8 cellular contexts compared by ENCODE assay signal in the genomic region with DNA sequence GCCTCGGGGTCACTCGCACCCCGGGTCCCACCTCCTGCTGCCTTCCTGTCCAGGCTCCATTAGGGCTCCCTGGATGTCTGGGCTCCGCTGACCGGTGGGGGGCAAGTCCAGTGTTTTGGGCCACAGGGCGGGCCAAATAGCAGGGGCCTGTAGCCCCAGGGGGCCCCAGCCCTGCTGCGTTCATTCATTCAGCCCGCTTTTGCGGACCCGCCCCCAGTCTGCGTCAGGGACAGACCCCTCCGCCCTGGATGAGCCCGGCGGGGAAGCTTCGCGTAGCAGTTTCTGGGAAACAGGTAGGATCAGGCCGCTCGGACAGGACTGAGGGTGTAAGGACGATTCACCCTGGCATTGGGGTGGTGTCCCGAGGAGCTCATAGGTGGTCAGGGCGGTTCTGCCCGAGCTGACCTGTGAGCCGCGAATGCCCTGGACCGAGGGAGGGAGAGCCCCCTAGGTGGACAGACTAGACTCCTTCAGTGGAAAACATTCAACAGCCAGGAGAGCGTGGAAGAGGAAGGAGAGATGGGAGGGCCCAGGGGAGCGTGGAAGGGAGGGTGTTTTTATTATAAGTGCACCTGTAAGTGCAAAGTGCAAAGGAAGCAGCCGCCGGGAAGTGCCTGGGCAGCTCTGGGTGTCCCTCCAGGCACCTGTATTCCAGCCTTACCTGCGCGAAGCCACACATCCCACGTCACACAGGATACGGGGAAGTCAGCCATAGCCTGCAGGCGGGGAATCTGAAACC. TPM values are rescaled to one million over a fixed set of nuclear protein-coding genes. Genes with fewer than 3 reads are reported as not detected.
DNase-seq lines count a peak whose midpoint lies in the region; ATAC-seq and TF ChIP-seq lines count a peak whose summit lies in the region.

No MANE protein-coding gene starts in this region.

- H3K36me3 ChIP-seq in iPS-20b (ENCODE audit: insufficient read depth, low read depth, low read length) = no peaks in the 10 kb centered on the region
- H3K36me3 ChIP-seq in spleen = no peaks in the 10 kb centered on the region

- H3K4me3 ChIP-seq in astrocyte of the cerebellum (ENCODE audit: low read depth, low read length) (peak overlapping the region; percentile 94), iPS-20b (ENCODE audit: low read length) (peak overlapping the region; percentile 75), spleen (peak overlapping the region; percentile 65 to 97 (median 84))

- no peak for TF ChIP-seq POLR2A in spleen (IDR thresholded peaks at IDR 0.05)

- H3K27me3 ChIP-seq in iPS-20b (ENCODE audit: insufficient read depth, low read length) = peaks cover 12% of the 10 kb centered on the region; the same call in 1 of the 2 replicates
- H3K27me3 ChIP-seq in spleen (replicated peaks in 1 of 7) = no peaks in the 10 kb centered on the region

- TF ChIP-seq CTCF in astrocyte of the cerebellum (IDR thresholded peaks at IDR 0.05; ENCODE audit: low read depth, low read length, missing control alignments) = no peak
- no peak for TF ChIP-seq CTCF in spleen (IDR thresholded peaks at IDR 0.05 in 8 of 11, conservative IDR thresholded peaks at IDR 0.05 in 3 of 11)

- DNase-seq in NCI-H2196 (lab: John Stamatoyannopoulos, UW; ENCODE audit: unreplicated experiment) (peak; percentile 27), NCI-H2196 treated with DMSO at 0.1 percent for 48 hours (lab: John Stamatoyannopoulos, UW; ENCODE audit: unreplicated experiment) (no peak), NCI-H510A (lab: John Stamatoyannopoulos, UW) (peak; percentile 59), astrocyte of the cerebellum (ENCODE audit: low read depth) (no peak), spleen (no peak)

- in situ Hi-C loops in astrocyte of the cerebellum (cut with HindIII; ENCODE audit: low sequenced_read_pairs) = no loop called here

- H3K27ac ChIP-seq in iPS-20b (ENCODE audit: low read length) = no peak overlapping the region
- H3K27ac ChIP-seq in spleen = peak overlapping the region; percentile 70 to 90 (median 88)

- ATAC-seq in HG02759 (IDR thresholded peaks at IDR 0.05; ENCODE audit: unreplicated experiment) (peak; percentile 32), HG03025 (IDR thresholded peaks at IDR 0.05; ENCODE audit: low FRiP score, unreplicated experiment) (no peak)

- H3K9ac ChIP-seq in iPS-20b (ENCODE audit: low read depth, low read length) = peak overlapping the region; percentile 77; the same call in 1 of the 2 replicates

- WGBS in spleen, 5 donors = 1 to 4% (median 2%) methylated on average over 17 to 34 of the region's 34 CpGs

- intact Hi-C loops in spleen (cut with DNase I; ENCODE audit: low total_unique reads) = no loop called here

- H3K4me1 ChIP-seq in iPS-20b (ENCODE audit: insufficient read depth, low read length) = peaks cover 11% of the 10 kb centered on the region; the same call in 1 of the 2 replicates
- H3K4me1 ChIP-seq in spleen = peaks cover 14 to 38% (median 28%) of the 10 kb centered on the region in 6 donors

- H3K9me3 ChIP-seq in iPS-20b (ENCODE audit: insufficient read depth, low read depth, low read length) = no peaks in the 10 kb centered on the region
- H3K9me3 ChIP-seq in spleen = no peaks in the 10 kb centered on the region

RNA-seq across cellular contexts. Expression of gene ENTPD6, which starts 0.6 kb away (rescaled TPM):
- 10 to 100 TPM; 31.6 to 49.6 (median 35.7) TPM for total RNA-seq in spleen
- 10 to 100 TPM; 23.0 to 42.0 (median 33.6) TPM for polyA plus RNA-seq in spleen

RNA-seq across cellular contexts. Expression of gene PYGB, which starts 51.8 kb away (rescaled TPM):
- 10 to 100 TPM; 27.0 to 47.8 (median 34.4) TPM for total RNA-seq in spleen
- 10 to 100 TPM; 10.5 to 29.4 (median 18.2) TPM for polyA plus RNA-seq in spleen

Comparison
In these comparisons a context has a peak if more than half of its experiments do, and no peak if none do; other contexts are left out.
1. DNase-seq: peak in NCI-H2196 (single experiment) and NCI-H510A (single experiment); none in NCI-H2196 treated with DMSO at 0.1 percent for 48 hours (single experiment), astrocyte of the cerebellum (single experiment) and spleen (single experiment).
2. Peak in every context shown above with its lines, with median percentiles within 50 percentile points of each other: H3K4me3 ChIP-seq.